ENCODE assay signal across 20 cellular contexts in the genomic region with DNA sequence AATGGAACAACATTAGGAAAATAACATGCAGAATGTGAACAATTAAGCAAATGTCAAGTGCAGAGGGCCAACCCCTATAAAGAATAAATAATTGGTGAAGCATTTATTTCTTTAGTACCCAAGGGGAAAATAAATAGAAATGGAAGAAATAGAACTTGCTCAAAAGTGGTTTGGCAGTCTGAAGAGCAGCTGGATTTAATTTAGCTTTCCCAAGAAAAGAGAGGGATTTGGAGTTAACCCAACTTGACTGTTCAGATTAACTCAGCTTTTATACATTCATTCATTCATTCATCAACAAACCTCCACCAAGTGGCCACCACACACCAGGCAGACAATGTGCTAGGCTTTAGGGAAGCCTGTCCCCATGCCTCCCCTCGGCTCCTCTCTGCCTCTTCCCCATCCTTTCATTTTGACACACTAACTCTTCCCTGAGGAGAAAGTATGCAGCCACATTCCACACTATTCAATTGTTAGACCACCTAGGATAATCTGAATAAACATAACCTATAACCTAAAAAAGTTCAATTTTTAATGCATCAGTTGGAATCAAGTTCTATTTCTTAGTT.
A peak's percentile ranks its signal among the peaks of the same experiment; 100 is the strongest.
DNase-seq lines count a peak whose midpoint lies in the region; ATAC-seq, FAIRE-seq and TF ChIP-seq lines count a peak whose summit lies in the region.
"Had no signal": no experiment of that assay in that cellular context is flagged by ENCODE, and none has a peak within 500 bp of the region (broad histone marks: within the 10 kb centered on the region; RNA-seq: fewer than 3 reads in every experiment).

No MANE protein-coding gene starts in this region.

- H3K9me3 Mint-ChIP-seq in GM23338 = no peaks in the 10 kb centered on the region
- H3K9me3 Mint-ChIP-seq: CD4-positive, alpha-beta memory T cell had no signal

- no peak overlapping the region for H2BK5ac ChIP-seq in mesendoderm (ENCODE audit: low read length)

- H3K4me3 Mint-ChIP-seq in GM23338 = no peak overlapping the region
- H3K4me3 Mint-ChIP-seq: CD4-positive, alpha-beta memory T cell had no signal

- no peak overlapping the region for H3K23ac ChIP-seq in mesendoderm (ENCODE audit: low read length)

- no peak overlapping the region; the same call in 1 of the 2 replicates for H3K27ac Mint-ChIP-seq in GM23338
- H3K27ac Mint-ChIP-seq: CD4-positive, alpha-beta memory T cell had no signal

- no peaks in the 10 kb centered on the region for H3K9me2 ChIP-seq in GM23338 (ENCODE audit: insufficient read depth)

- no peak overlapping the region for H3K56ac ChIP-seq in mesendoderm (ENCODE audit: low read length)

- H3K4me3 ChIP-seq in AG09309 (ENCODE audit: control insufficient read depth, low read depth, low read length) = no peak overlapping the region
- H3K4me3 ChIP-seq in GM23338 = no peak overlapping the region
- H3K4me3 ChIP-seq in mesendoderm (ENCODE audit: low read length) = no peak overlapping the region
- H3K4me3 ChIP-seq: K562 had no signal

- no peak overlapping the region for H4K5ac ChIP-seq in mesendoderm (ENCODE audit: low read length)

- no peak overlapping the region for H3K18ac ChIP-seq in mesendoderm (ENCODE audit: low read length)

- no peak overlapping the region for H2BK120ac ChIP-seq in mesendoderm (ENCODE audit: low read depth, low read length)

- no peak overlapping the region for H4K8ac ChIP-seq in mesendoderm (ENCODE audit: low read depth, low read length)

- ATAC-seq in GM23338 (no peak), GM18502 (IDR thresholded peaks at IDR 0.05; ENCODE audit: poor library complexity, unreplicated experiment) (no peak)
- ATAC-seq: K562 had no signal

- DNase-seq in AG09309 (ENCODE audit: low read depth) (peak; percentile 67), GM23338 (ENCODE audit: low spot score) (peak; percentile 3), dedifferentiated amniotic fluid mesenchymal stem cell (ENCODE audit: extremely low spot score) (peak; percentile 52), left kidney (ENCODE audit: low read depth, low spot score) (peak; percentile 39), frontal cortex (ENCODE audit: low spot score in 2 of 2) (no peak), NCI-H2029 (lab: John Stamatoyannopoulos, UW) (no peak), mesendoderm (no peak)
- DNase-seq: 8988T; AML-193; CD4-positive, alpha-beta memory T cell; DMS79 treated with DMSO at 0.1 percent for 48 hours; GDM1; NCI-H146; NCI-H2107; NCI-H345; NCI-H526 treated with DMSO at 0.1 percent for 48 hours; OCI-M1 had no signal

- H3K4ac ChIP-seq in mesendoderm (ENCODE audit: low read depth, low read length) = no peak overlapping the region

- H3K9ac ChIP-seq in mesendoderm (ENCODE audit: low read length) = no peak overlapping the region

- no peak overlapping the region for H3K4me2 ChIP-seq in GM23338
- H3K4me2 ChIP-seq in mesendoderm (ENCODE audit: low read length) = no peak overlapping the region

- no peaks in the 10 kb centered on the region for H3K79me1 ChIP-seq in mesendoderm (ENCODE audit: low read length)

- H3K36me3 ChIP-seq in GM23338 (ENCODE audit: insufficient read depth) (no peaks in the 10 kb centered on the region; the same call in 1 of the 2 replicates), mesendoderm (ENCODE audit: control insufficient read depth, insufficient read depth, low read length) (no peaks in the 10 kb centered on the region)

- no peak overlapping the region for H2AK5ac ChIP-seq in mesendoderm (ENCODE audit: low read length)

- H3K4me1 Mint-ChIP-seq in GM23338 = no peaks in the 10 kb centered on the region
- H3K4me1 Mint-ChIP-seq: CD4-positive, alpha-beta memory T cell had no signal

- H3K27me3 ChIP-seq in GM23338 (ENCODE audit: insufficient read depth) (no peaks in the 10 kb centered on the region), mesendoderm (ENCODE audit: insufficient read depth, low read length, poor library complexity) (no peaks in the 10 kb centered on the region)

- H4K20me1 ChIP-seq in GM23338 (replicated peaks; ENCODE audit: insufficient read depth) = no peaks in the 10 kb centered on the region

- FAIRE-seq in frontal cortex (lab: Jason Lieb, UNC) = no peak
- FAIRE-seq: K562 had no signal

- H3K79me2 ChIP-seq in GM23338 (replicated peaks; ENCODE audit: insufficient read depth) = no peaks in the 10 kb centered on the region
- H3K79me2 ChIP-seq in mesendoderm (ENCODE audit: control insufficient read depth, insufficient read depth, low read length) = no peaks in the 10 kb centered on the region

- H3K27ac ChIP-seq in GM23338 (ENCODE audit: low read depth) = no peak overlapping the region
- H3K27ac ChIP-seq in mesendoderm (ENCODE audit: low read depth, low read length) = no peak overlapping the region
- H3K27ac ChIP-seq: RWPE1 had no signal

- no peaks in the 10 kb centered on the region for H3K4me1 ChIP-seq in GM23338 (ENCODE audit: insufficient read depth)
- H3K4me1 ChIP-seq in mesendoderm (ENCODE audit: control insufficient read depth, low read depth, low read length) = no peaks in the 10 kb centered on the region

- no peaks in the 10 kb centered on the region for H3K36me3 Mint-ChIP-seq in GM23338 (ENCODE audit: low read depth)
- H3K36me3 Mint-ChIP-seq: CD4-positive, alpha-beta memory T cell had no signal

- no peak for TF ChIP-seq CTCF in AG09309 (IDR thresholded peaks at IDR 0.05; ENCODE audit: control insufficient read depth, insufficient read depth, low read depth, low read length, missing control alignments)
- TF ChIP-seq CTCF in GM23338 (conservative IDR thresholded peaks at IDR 0.05; ENCODE audit: low read depth in 2 of 2) = no peak

- no peak overlapping the region for H2AFZ ChIP-seq in GM23338

- no peaks in the 10 kb centered on the region for H3F3A ChIP-seq in GM23338 (replicated peaks; ENCODE audit: low read depth)

- WGBS in mesendoderm (ENCODE audit: extremely low coverage, insufficient coverage, low lambda C conversion rate) = no CpG with 5 or more reads among the region's 1 CpG

- no peaks in the 10 kb centered on the region for H3K27me3 Mint-ChIP-seq in GM23338 (ENCODE audit: insufficient read depth, low read depth, poor library complexity)

- no peak overlapping the region for H2BK15ac ChIP-seq in mesendoderm (replicated peaks; ENCODE audit: low read depth)

TF ChIP-seq in GM23338, 12 proteins besides CTCF, POLR2A, EP300 and RAD21:
- TF ChIP-seq ZNF114 (CRISPR knock-in tag; IDR thresholded peaks at IDR 0.05) = no peak

Comparison
In these comparisons a context has a peak if more than half of its experiments do, and no peak if none do; other contexts are left out.
1. DNase-seq: peak in AG09309 (single experiment), GM23338 (single experiment), dedifferentiated amniotic fluid mesenchymal stem cell (single experiment) and left kidney (single experiment); none in frontal cortex (0 of 2), NCI-H2029 (single experiment) and mesendoderm (single experiment).